In genomic region chr10:72689660-72690059, GRCh38 we compare ENCODE assay signal across 22 cellular contexts.
"Had no signal": no experiment of that assay in that cellular context is flagged by ENCODE, and none has a peak within 500 bp of the region (broad histone marks: within the 10 kb centered on the region; RNA-seq: fewer than 3 reads in every experiment).

No MANE protein-coding gene starts in this region.

- H3K27ac ChIP-seq: heart right ventricle, upper lobe of left lung, uterus had no signal

- H3K4me2 ChIP-seq: smooth muscle cell had no signal

- H3K27ac Mint-ChIP-seq: endodermal cell; nephron progenitor cell; stimulated activated effector memory CD8-positive, alpha-beta T cell treated with anti-CD3 and anti-CD28 coated beads, Interleukin-12 subunit alpha, Interleukin-12 subunit beta, amount 100 ng/mL, for 72 hours; stimulated activated naive CD8-positive, alpha-beta T cell treated with anti-CD3 and anti-CD28 coated beads, Interleukin-15, Interleukin-2, amounts not matched to agents 100 ng/mL and 50 ng/mL, for 24 hours had no signal

- ATAC-seq: esophagus mucosa; heart right ventricle; left lobe of liver; sciatic nerve; stimulated activated effector memory CD8-positive, alpha-beta T cell treated with anti-CD3 and anti-CD28 coated beads, Interleukin-12 subunit alpha, Interleukin-12 subunit beta, amount 100 ng/mL, for 72 hours had no signal

- H3K4me1 ChIP-seq: uterus had no signal

- H3K27me3 Mint-ChIP-seq: stimulated activated naive CD8-positive, alpha-beta T cell treated with anti-CD3 and anti-CD28 coated beads, Interleukin-15, Interleukin-2, amounts not matched to agents 100 ng/mL and 50 ng/mL, for 24 hours had no signal

- H3K4me3 Mint-ChIP-seq: endodermal cell; nephron progenitor cell; stimulated activated effector memory CD8-positive, alpha-beta T cell treated with anti-CD3 and anti-CD28 coated beads, Interleukin-12 subunit alpha, Interleukin-12 subunit beta, amount 100 ng/mL, for 72 hours; stimulated activated naive CD8-positive, alpha-beta T cell treated with anti-CD3 and anti-CD28 coated beads, Interleukin-15, Interleukin-2, amounts not matched to agents 100 ng/mL and 50 ng/mL, for 24 hours had no signal

- FAIRE-seq: endothelial cell of umbilical vein, frontal cortex, islet of Langerhans had no signal

- H3K9me3 Mint-ChIP-seq: endodermal cell; naive B cell; nephron progenitor cell; stimulated activated effector memory CD8-positive, alpha-beta T cell treated with anti-CD3 and anti-CD28 coated beads, Interleukin-12 subunit alpha, Interleukin-12 subunit beta, amount 100 ng/mL, for 72 hours; stimulated activated naive CD8-positive, alpha-beta T cell treated with anti-CD3 and anti-CD28 coated beads, Interleukin-15, Interleukin-2, amounts not matched to agents 100 ng/mL and 50 ng/mL, for 24 hours had no signal

- DNase-seq: effector CD4-positive, alpha-beta T cell; endodermal cell; heart right ventricle; hypothalamus; midbrain; naive B cell; stimulated activated CD4-positive, alpha-beta T cell treated with anti-CD3 and anti-CD28 coated beads, Interleukin-4, amount 100 ng/mL, for 1 hour; stimulated activated CD8-positive, alpha-beta memory T cell treated with anti-CD3 and anti-CD28 coated beads, Interleukin-4, amount 100 ng/mL, for 48 hours; tibial artery; upper lobe of left lung; uterus had no signal

- H3K36me3 Mint-ChIP-seq: naive B cell; stimulated activated effector memory CD8-positive, alpha-beta T cell treated with anti-CD3 and anti-CD28 coated beads, Interleukin-12 subunit alpha, Interleukin-12 subunit beta, amount 100 ng/mL, for 72 hours had no signal

- H3K9me3 ChIP-seq: heart right ventricle, tibial artery, upper lobe of left lung, uterus had no signal

- H3K4me3 ChIP-seq: coronary artery, heart right ventricle, smooth muscle cell, tibial artery, upper lobe of left lung, uterus had no signal
